8 cellular contexts compared by ENCODE assay signal in genomic region chr2:68499133-68499532, GRCh38. TPM values are rescaled to one million over a fixed set of nuclear protein-coding genes. Genes with fewer than 3 reads are reported as not detected.
"Had no signal": no experiment of that assay in that cellular context is flagged by ENCODE, and none has a peak within 500 bp of the region (broad histone marks: within the 10 kb centered on the region; RNA-seq: fewer than 3 reads in every experiment).

No MANE protein-coding gene starts in this region.

- DNase-seq: IMR-90, KBM-7, KG1 had no signal

- H3K27ac ChIP-seq: HL-60, KMS-11 had no signal

- H3K9ac ChIP-seq: KMS-11 had no signal

- ATAC-seq: K562 had no signal

- H3K4me3 ChIP-seq: K562 had no signal

- FAIRE-seq: HTR-8/SVneo, K562 had no signal

- H3K4me2 ChIP-seq: KMS-11 had no signal

RNA-seq across cellular contexts. Expression of gene APLF, which starts 31.7 kb away (rescaled TPM):
- total RNA-seq: HT-29 had no signal
